ENCODE assay signal across 8 cellular contexts in genomic region chr10:62374862-62375710, GRCh38. TPM values are rescaled to one million over a fixed set of nuclear protein-coding genes. Genes with fewer than 3 reads are reported as not detected.
DNase-seq lines count a peak whose midpoint lies in the region; ATAC-seq and TF ChIP-seq lines count a peak whose summit lies in the region.

No MANE protein-coding gene starts in this region.

- peak overlapping the region; percentile 69 for H3K4me3 Mint-ChIP-seq in activated naive CD4-positive, alpha-beta T cell treated with anti-CD3 and anti-CD28 coated beads, Interleukin-2, amount 10 ng/mL, durations not matched to agents 7 days and 5 days
- H3K4me3 Mint-ChIP-seq in activated naive CD8-positive, alpha-beta T cell treated with anti-CD3 and anti-CD28 coated beads, Interleukin-2, amount 50 U/mL, for 24 hours = peak overlapping the region; percentile 69
- H3K4me3 Mint-ChIP-seq in type B pancreatic cell = peak overlapping the region; percentile 85

- H3K27ac Mint-ChIP-seq in activated naive CD4-positive, alpha-beta T cell treated with anti-CD3 and anti-CD28 coated beads, Interleukin-2, amount 10 ng/mL, durations not matched to agents 7 days and 5 days = no peak overlapping the region
- no peak overlapping the region for H3K27ac Mint-ChIP-seq in activated naive CD8-positive, alpha-beta T cell treated with anti-CD3 and anti-CD28 coated beads, Interleukin-2, amount 50 U/mL, for 24 hours
- H3K27ac Mint-ChIP-seq in type B pancreatic cell = peak overlapping the region; percentile 48
- no peak overlapping the region for H3K27ac Mint-ChIP-seq in activated naive CD4-positive, alpha-beta T cell treated with anti-CD3 and anti-CD28 coated beads, Interleukin-2, amount 50 U/mL, for 72 hours

- TF ChIP-seq CTCF in type B pancreatic cell (conservative IDR thresholded peaks at IDR 0.05) = no peak

- H3K4me3 ChIP-seq in iPS-18c (ENCODE audit: insufficient read depth, low read depth, low read length) = peak overlapping the region; percentile 68; the same call in 1 of the 2 replicates

- no peak for DNase-seq in activated naive CD4-positive, alpha-beta T cell treated with anti-CD3 and anti-CD28 coated beads, Interleukin-2, amount 10 ng/mL, durations not matched to agents 7 days and 5 days
- DNase-seq in activated naive CD4-positive, alpha-beta T cell treated with Interleukin-2 at 50 U/mL for 16 hours = no peak
- DNase-seq in activated naive CD8-positive, alpha-beta T cell treated with anti-CD3 and anti-CD28 coated beads, Interleukin-2, amount 50 U/mL, for 24 hours = no peak
- DNase-seq in type B pancreatic cell (ENCODE audit: extremely low spot score, unreplicated experiment) = no peak
- DNase-seq in effector CD8-positive, alpha-beta T cell (lab: John Stamatoyannopoulos, UW) = no peak
- DNase-seq in activated naive CD4-positive, alpha-beta T cell treated with anti-CD3 and anti-CD28 coated beads, Interleukin-2, amount 50 U/mL, for 72 hours (ENCODE audit: low spot score in 2 of 2) = no peak

- no peaks in the 10 kb centered on the region for H3K36me3 Mint-ChIP-seq in activated naive CD4-positive, alpha-beta T cell treated with anti-CD3 and anti-CD28 coated beads, Interleukin-2, amount 10 ng/mL, durations not matched to agents 7 days and 5 days
- no peaks in the 10 kb centered on the region for H3K36me3 Mint-ChIP-seq in activated naive CD8-positive, alpha-beta T cell treated with anti-CD3 and anti-CD28 coated beads, Interleukin-2, amount 50 U/mL, for 24 hours (ENCODE audit: low read depth)
- no peaks in the 10 kb centered on the region for H3K36me3 Mint-ChIP-seq in type B pancreatic cell
- peaks cover 0 to 5% of the 10 kb centered on the region in 2 donors for H3K36me3 Mint-ChIP-seq in activated naive CD4-positive, alpha-beta T cell treated with anti-CD3 and anti-CD28 coated beads, Interleukin-2, amount 50 U/mL, for 72 hours

- ATAC-seq in activated naive CD8-positive, alpha-beta T cell treated with anti-CD3 and anti-CD28 coated beads, Interleukin-2, amount 50 U/mL, for 24 hours = no peak
- ATAC-seq in HG03342 (IDR thresholded peaks at IDR 0.05; ENCODE audit: unreplicated experiment) = no peak
- no peak for ATAC-seq in activated naive CD4-positive, alpha-beta T cell treated with anti-CD3 and anti-CD28 coated beads, Interleukin-2, amount 50 U/mL, for 72 hours

- peaks cover 39% of the 10 kb centered on the region for H3K27me3 Mint-ChIP-seq in activated naive CD4-positive, alpha-beta T cell treated with anti-CD3 and anti-CD28 coated beads, Interleukin-2, amount 10 ng/mL, durations not matched to agents 7 days and 5 days
- H3K27me3 Mint-ChIP-seq in activated naive CD8-positive, alpha-beta T cell treated with anti-CD3 and anti-CD28 coated beads, Interleukin-2, amount 50 U/mL, for 24 hours = peaks cover 39% of the 10 kb centered on the region
- peaks cover 46% of the 10 kb centered on the region for H3K27me3 Mint-ChIP-seq in type B pancreatic cell

- CTCF ChIA-PET in activated naive CD4-positive, alpha-beta T cell treated with anti-CD3 and anti-CD28 coated beads, Interleukin-2, amount 10 ng/mL, durations not matched to agents 7 days and 5 days (lab: Charles Lee) = no interaction called here

- no peaks in the 10 kb centered on the region for H3K9me3 Mint-ChIP-seq in activated naive CD4-positive, alpha-beta T cell treated with anti-CD3 and anti-CD28 coated beads, Interleukin-2, amount 10 ng/mL, durations not matched to agents 7 days and 5 days
- no peaks in the 10 kb centered on the region for H3K9me3 Mint-ChIP-seq in activated naive CD8-positive, alpha-beta T cell treated with anti-CD3 and anti-CD28 coated beads, Interleukin-2, amount 50 U/mL, for 24 hours
- H3K9me3 Mint-ChIP-seq in type B pancreatic cell = no peaks in the 10 kb centered on the region
- H3K9me3 Mint-ChIP-seq in activated naive CD4-positive, alpha-beta T cell treated with anti-CD3 and anti-CD28 coated beads, Interleukin-2, amount 50 U/mL, for 72 hours = no peaks in the 10 kb centered on the region

- H3K4me1 Mint-ChIP-seq in activated naive CD4-positive, alpha-beta T cell treated with anti-CD3 and anti-CD28 coated beads, Interleukin-2, amount 10 ng/mL, durations not matched to agents 7 days and 5 days = peaks cover 10% of the 10 kb centered on the region
- H3K4me1 Mint-ChIP-seq in activated naive CD8-positive, alpha-beta T cell treated with anti-CD3 and anti-CD28 coated beads, Interleukin-2, amount 50 U/mL, for 24 hours = peaks cover 9% of the 10 kb centered on the region
- no peaks in the 10 kb centered on the region for H3K4me1 Mint-ChIP-seq in type B pancreatic cell (ENCODE audit: unreplicated experiment)

- no peaks in the 10 kb centered on the region for H3K9me3 ChIP-seq in iPS-18c (ENCODE audit: control insufficient read depth, insufficient read depth, low read length)

RNA-seq across cellular contexts. Expression of gene ZNF365, which starts 0.9 kb away (rescaled TPM):
- total RNA-seq in type B pancreatic cell (ENCODE audit: low replicate concordance) = 0.38 and 0.63 TPM in 2 replicates
- not detected for total RNA-seq in activated naive CD4-positive, alpha-beta T cell treated with anti-CD3 and anti-CD28 coated beads, Interleukin-2, amount 50 U/mL, for 72 hours
